24 cellular contexts compared by ENCODE assay signal in genomic region chr16:68349838-68350410, GRCh38.
"Had no signal": no experiment of that assay in that cellular context is flagged by ENCODE, and none has a peak within 500 bp of the region (broad histone marks: within the 10 kb centered on the region; RNA-seq: fewer than 3 reads in every experiment).

No MANE protein-coding gene starts in this region.

- H3K4me1 Mint-ChIP-seq: mesothelial cell of epicardium, neural crest cell had no signal

- H3K27ac Mint-ChIP-seq: mesothelial cell of epicardium; natural killer cell treated with Interleukin-12 subunit alpha and Interleukin-12 subunit beta and Interleukin-15 and Interleukin-18, amount 100 ng/mL, for 72 hours; stimulated activated naive B cell treated with anti-CD40 and anti-IgM and Interleukin-4, amounts not matched to agents 10 μg/mL and 1 μg/mL and 100 μg/mL, for 72 hours; stimulated activated naive CD8-positive, alpha-beta T cell treated with anti-CD3 and anti-CD28 coated beads, Interleukin-15, amount 100 ng/mL, for 72 hours had no signal

- DNase-seq: colonic mucosa; dermis blood vessel endothelial cell; effector memory CD4-positive, alpha-beta T cell; erythroblast; esophagus squamous epithelium; left cardiac atrium; mesenchymal stem cell; mucosa of descending colon; naive B cell; pancreas; right lobe of liver; small intestine; stimulated activated CD4-positive, alpha-beta T cell treated with anti-CD3 and anti-CD28 coated beads, Interleukin-15, amount 100 ng/mL, for 24 hours; stimulated activated CD4-positive, alpha-beta T cell treated with anti-CD3 and anti-CD28 coated beads, Interleukin-2, amount 100 ng/mL, for 48 hours; stimulated activated naive B cell treated with anti-CD40 and anti-IgM and Interleukin-4, amounts not matched to agents 10 μg/mL and 1 μg/mL and 100 μg/mL, for 72 hours; stimulated activated naive CD8-positive, alpha-beta T cell treated with anti-CD3 and anti-CD28 coated beads, Interleukin-15, amount 100 ng/mL, for 72 hours; transverse colon had no signal

- H3K9me3 ChIP-seq: colonic mucosa, esophagus squamous epithelium, left lung, mucosa of descending colon, neutrophil, pancreas, right lobe of liver, suprapubic skin, transverse colon, vagina had no signal

- H3K27me3 ChIP-seq: colonic mucosa, esophagus squamous epithelium, left lung, neutrophil, pancreas, right lobe of liver, suprapubic skin, transverse colon, vagina had no signal

- H3K27me3 Mint-ChIP-seq: naive B cell; natural killer cell treated with Interleukin-12 subunit alpha and Interleukin-12 subunit beta and Interleukin-15 and Interleukin-18, amount 100 ng/mL, for 72 hours; stimulated activated naive CD8-positive, alpha-beta T cell treated with anti-CD3 and anti-CD28 coated beads, Interleukin-15, amount 100 ng/mL, for 72 hours had no signal

- H3K27ac ChIP-seq: colonic mucosa, esophagus squamous epithelium, left lung, neutrophil, pancreas, right lobe of liver, suprapubic skin, transverse colon, vagina had no signal

- H3K4me1 ChIP-seq: esophagus squamous epithelium, left lung, pancreas, vagina had no signal

- H3K4me3 ChIP-seq: colonic mucosa, esophagus squamous epithelium, left lung, mucosa of descending colon, pancreas, right lobe of liver, suprapubic skin, transverse colon, vagina had no signal

- H3K4me3 Mint-ChIP-seq: mesothelial cell of epicardium; naive B cell; natural killer cell treated with Interleukin-12 subunit alpha and Interleukin-12 subunit beta and Interleukin-15 and Interleukin-18, amount 100 ng/mL, for 72 hours; neural crest cell; stimulated activated naive B cell treated with anti-CD40 and anti-IgM and Interleukin-4, amounts not matched to agents 10 μg/mL and 1 μg/mL and 100 μg/mL, for 72 hours; stimulated activated naive CD8-positive, alpha-beta T cell treated with anti-CD3 and anti-CD28 coated beads, Interleukin-15, amount 100 ng/mL, for 72 hours had no signal

- ATAC-seq: left cardiac atrium; left lung; mucosa of descending colon; natural killer cell treated with Interleukin-12 subunit alpha and Interleukin-12 subunit beta and Interleukin-15 and Interleukin-18, amount 100 ng/mL, for 72 hours; pancreas; right lobe of liver; stimulated activated naive B cell treated with anti-CD40 and anti-IgM and Interleukin-4, amounts not matched to agents 10 μg/mL and 1 μg/mL and 100 μg/mL, for 72 hours; stimulated activated naive CD8-positive, alpha-beta T cell treated with anti-CD3 and anti-CD28 coated beads, Interleukin-15, amount 100 ng/mL, for 72 hours had no signal

- H3K9me3 Mint-ChIP-seq: mesothelial cell of epicardium; naive B cell; natural killer cell treated with Interleukin-12 subunit alpha and Interleukin-12 subunit beta and Interleukin-15 and Interleukin-18, amount 100 ng/mL, for 72 hours; neural crest cell; stimulated activated naive B cell treated with anti-CD40 and anti-IgM and Interleukin-4, amounts not matched to agents 10 μg/mL and 1 μg/mL and 100 μg/mL, for 72 hours; stimulated activated naive CD8-positive, alpha-beta T cell treated with anti-CD3 and anti-CD28 coated beads, Interleukin-15, amount 100 ng/mL, for 72 hours had no signal
